ENCODE assay signal across 8 cellular contexts in genomic region chr19:4911786-4912672, GRCh38. TPM values are rescaled to one million over a fixed set of nuclear protein-coding genes. Genes with fewer than 3 reads are reported as not detected.
DNase-seq lines count a peak whose midpoint lies in the region; ATAC-seq, FAIRE-seq and TF ChIP-seq lines count a peak whose summit lies in the region.

No MANE protein-coding gene starts in this region.

- DNase-seq in GM03348 (ENCODE audit: low spot score) (peak; percentile 96), MG63 (peak; percentile 96), bronchial epithelial cell (ENCODE audit: low read depth) (peak; percentile 99), islet precursor cell (peak; percentile 92), spleen (peak; percentile 83)

- H3K27me3 ChIP-seq in MG63 (no peaks in the 10 kb centered on the region), bronchial epithelial cell (ENCODE audit: control insufficient read depth, insufficient read depth, low read length) (no peaks in the 10 kb centered on the region), spleen (replicated peaks in 1 of 7) (peaks cover 0 to 11% (median 6%) of the 10 kb centered on the region in 7 donors)

- peaks cover 33 to 91% (median 78%) of the 10 kb centered on the region in 6 donors for H3K4me1 ChIP-seq in spleen

- no peak for TF ChIP-seq POLR2A in spleen (IDR thresholded peaks at IDR 0.05)

- FAIRE-seq in bronchial epithelial cell (lab: Jason Lieb, UNC), result peak; percentile 99

- peak; percentile 42 for TF ChIP-seq CTCF in WI38 (IDR thresholded peaks at IDR 0.05; ENCODE audit: low read depth, low read length)
- TF ChIP-seq CTCF in bronchial epithelial cell (IDR thresholded peaks at IDR 0.05; ENCODE audit: insufficient read depth, low read length, severe bottlenecking), result peak; percentile 68
- peak in 10 of 11 experiments; percentile 39 to 75 (median 66) for TF ChIP-seq CTCF in spleen (IDR thresholded peaks at IDR 0.05 in 8 of 11, conservative IDR thresholded peaks at IDR 0.05 in 3 of 11)

- intact Hi-C loops in spleen (cut with DNase I; ENCODE audit: low total_unique reads), result loop anchor here (5.0 to 10.0 kb wide), 2 partner anchors 40 to 97 kb away; no protein-coding TSS in a partner anchor

- H3K27ac ChIP-seq in spleen, result peak overlapping the region in 7 of 8 donors; percentile 12 to 76 (median 40)

- WGBS in spleen, 5 donors, result 21 to 32% (median 27%) methylated on average over 29 of the region's 29 CpGs

- H3K9me3 ChIP-seq in MG63, result no peaks in the 10 kb centered on the region
- no peaks in the 10 kb centered on the region for H3K9me3 ChIP-seq in spleen

- H3K4me3 ChIP-seq in MG63 (peak overlapping the region; percentile 62), WI38 (ENCODE audit: low read depth, low read length) (peak overlapping the region; percentile 67), bronchial epithelial cell (ENCODE audit: low read depth, low read length) (no peak overlapping the region), spleen (peak overlapping the region in 6 of 8 donors; percentile 69 to 94 (median 84))

- no peak for ATAC-seq in HG02938 (IDR thresholded peaks at IDR 0.05; ENCODE audit: unreplicated experiment)
- ATAC-seq in GM18511 (IDR thresholded peaks at IDR 0.05; ENCODE audit: unreplicated experiment), result no peak

- H3K36me3 ChIP-seq in MG63 (peaks cover 39% of the 10 kb centered on the region), bronchial epithelial cell (ENCODE audit: control insufficient read depth, insufficient read depth, low read length) (no peaks in the 10 kb centered on the region), spleen (peaks cover 0 to 12% (median 0%) of the 10 kb centered on the region in 6 donors)

RNA-seq across cellular contexts. Expression of gene UHRF1, which starts 2.7 kb away (rescaled TPM):
- 47.1 and 56.8 TPM in 2 replicates for total RNA-seq in MG63 (2014; rRNA removed; shearing (Covaris generic); ENCODE audit: low replicate concordance)
- 2.4 and 5.3 TPM in 2 replicates for total RNA-seq in bronchial epithelial cell
- 10 to 100 TPM in 1 of 7 donors, 1 to 10 TPM in 6; 2.1 to 10.8 (median 5.9) TPM for total RNA-seq in spleen
- polyA plus RNA-seq in spleen, result 1 to 10 TPM; 1.5 to 6.8 (median 3.3) TPM

RNA-seq across cellular contexts. Expression of gene ARRDC5, which starts 9.3 kb away (rescaled TPM):
- total RNA-seq in MG63 (2014; rRNA removed; shearing (Covaris generic); ENCODE audit: low replicate concordance), result not detected in 2 replicates
- not detected in 2 replicates for total RNA-seq in bronchial epithelial cell
- 1 to 10 TPM; 4.1 to 9.4 (median 7.3) TPM for total RNA-seq in spleen
- 1 to 10 TPM; 1.4 to 1.9 (median 1.6) TPM for polyA plus RNA-seq in spleen

RNA-seq across cellular contexts. Expression of gene PLIN3, which starts 44.6 kb away (rescaled TPM):
- 140 and 291 TPM in 2 replicates for total RNA-seq in MG63 (2014; rRNA removed; shearing (Covaris generic); ENCODE audit: low replicate concordance)
- total RNA-seq in bronchial epithelial cell, result 49.8 and 71.2 TPM in 2 replicates
- 10 to 100 TPM; 26.7 to 63.5 (median 46.9) TPM for total RNA-seq in spleen
- 10 to 100 TPM; 28.0 to 40.0 (median 29.3) TPM for polyA plus RNA-seq in spleen

RNA-seq across cellular contexts. Expression of gene KDM4B, which starts 56.9 kb away (rescaled TPM):
- 10.3 and 23.5 TPM in 2 replicates for total RNA-seq in MG63 (2014; rRNA removed; shearing (Covaris generic); ENCODE audit: low replicate concordance)
- 12.6 and 12.7 TPM in 2 replicates for total RNA-seq in bronchial epithelial cell
- total RNA-seq in spleen, result 10 to 100 TPM; 37.9 to 80.5 (median 56.6) TPM
- polyA plus RNA-seq in spleen, result 10 to 100 TPM; 18.3 to 31.8 (median 22.7) TPM
